Comparison of ENCODE assay signal across 8 cellular contexts in the genomic region with DNA sequence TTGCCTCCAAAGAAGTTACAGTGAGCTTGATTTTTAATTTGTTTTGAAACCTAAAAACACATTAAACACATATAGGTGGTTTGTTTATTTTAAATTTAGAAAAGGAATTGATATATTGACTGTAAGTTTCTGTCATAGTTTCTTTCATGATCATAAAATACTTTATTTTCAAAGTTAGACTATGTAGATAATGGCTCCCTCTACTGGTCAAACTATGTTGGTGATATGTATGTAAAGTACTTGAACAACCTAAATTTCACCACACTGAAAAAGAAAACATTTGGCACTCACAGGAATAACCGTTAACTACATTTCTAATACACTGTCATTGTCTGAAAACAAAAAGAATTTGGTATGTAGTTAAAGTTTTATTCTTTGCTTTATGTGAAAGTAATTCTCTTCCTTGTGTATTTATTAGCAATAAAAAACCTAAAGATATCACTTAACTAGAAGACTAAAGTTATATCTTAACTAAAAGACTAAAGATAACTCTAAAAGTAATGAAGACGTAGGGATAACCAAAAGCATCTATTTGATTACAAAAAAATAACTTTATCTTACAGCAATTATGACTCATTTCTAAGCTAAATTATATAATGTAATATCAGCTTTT.
A peak's percentile ranks its signal among the peaks of the same experiment; 100 is the strongest.
DNase-seq lines count a peak whose midpoint lies in the region; ATAC-seq and TF ChIP-seq lines count a peak whose summit lies in the region.

No MANE protein-coding gene starts in this region.

- peak; percentile 7 to 67 (median 49) for TF ChIP-seq CTCF in heart right ventricle (IDR thresholded peaks at IDR 0.05)
- peak; percentile 30 for TF ChIP-seq CTCF in HL-60 (IDR thresholded peaks at IDR 0.05; ENCODE audit: insufficient read depth, low read length)
- peak in 3 of 4 experiments; percentile 31 to 50 (median 33) for TF ChIP-seq CTCF in prostate gland (IDR thresholded peaks at IDR 0.05)

- no peak for TF ChIP-seq POLR2A in prostate gland (IDR thresholded peaks at IDR 0.05)

- intact Hi-C loops in heart right ventricle (cut with DNase I) (no loop called here), Right ventricle myocardium superior (cut with DNase I) (no loop called here), prostate gland (cut with DNase I) (no loop called here)

- H3K9me3 ChIP-seq in heart right ventricle (peaks cover 0 to 4% (median 0%) of the 10 kb centered on the region in 11 donors), prostate gland (no peaks in the 10 kb centered on the region)

- ATAC-seq in heart right ventricle (no peak), Right ventricle myocardium superior (ENCODE audit: poor library complexity) (no peak)

- H3K27ac ChIP-seq in heart right ventricle (no peak overlapping the region), HL-60 (replicated peaks) (no peak overlapping the region), prostate gland (no peak overlapping the region)

- H3K36me3 ChIP-seq in heart right ventricle: no peaks in the 10 kb centered on the region
- H3K36me3 ChIP-seq in prostate gland: no peaks in the 10 kb centered on the region

- no peak for DNase-seq in heart right ventricle
- no peak for DNase-seq in Right ventricle myocardium superior
- DNase-seq in HL-60 (ENCODE audit: low read depth in 1 of 2, low spot score in 1 of 2): peak in 1 of 2 experiments; percentile 6
- DNase-seq in OCI-M1 (lab: John Stamatoyannopoulos, UW): peak; percentile 64
- DNase-seq in epidermal melanocyte (ENCODE audit: insufficient read length, low spot score): peak; percentile 27
- DNase-seq in prostate gland (ENCODE audit: low spot score): no peak
- no peak for DNase-seq in effector CD8-positive, alpha-beta T cell (lab: John Stamatoyannopoulos, UW)
- DNase-seq in stimulated activated CD4-positive, alpha-beta T cell treated with anti-CD3 and anti-CD28 coated beads, Interleukin-1b, Interleukin-23, amount 100 ng/mL, for 48 hours: no peak

- no peaks in the 10 kb centered on the region for H3K27me3 ChIP-seq in heart right ventricle
- H3K27me3 ChIP-seq in HL-60 (ENCODE audit: insufficient read depth, poor library complexity, severe bottlenecking): no peaks in the 10 kb centered on the region
- no peaks in the 10 kb centered on the region for H3K27me3 ChIP-seq in prostate gland (replicated peaks; ENCODE audit: insufficient read depth)

- H3K4me1 ChIP-seq in heart right ventricle (no peaks in the 10 kb centered on the region), prostate gland (replicated peaks) (no peaks in the 10 kb centered on the region)

- WGBS in heart right ventricle, 2 donors: 11 to 19% methylated on average over 2 of the region's 2 CpGs
- 16% methylated on average over 2 of the region's 2 CpGs for WGBS in prostate gland

- no peak overlapping the region for H3K4me3 ChIP-seq in heart right ventricle
- no peak overlapping the region for H3K4me3 ChIP-seq in HL-60 (replicated peaks; ENCODE audit: insufficient read depth, low read length)
- H3K4me3 ChIP-seq in prostate gland: no peak overlapping the region

Comparison
In these comparisons a context has a peak if more than half of its experiments do, and no peak if none do; other contexts are left out.
1. DNase-seq: peak in OCI-M1 (single experiment) and epidermal melanocyte (single experiment); none in heart right ventricle (0 of 2), Right ventricle myocardium superior (single experiment), prostate gland (single experiment), effector CD8-positive, alpha-beta T cell (single experiment) and stimulated activated CD4-positive, alpha-beta T cell treated with anti-CD3 and anti-CD28 coated beads, Interleukin-1b, Interleukin-23, amount 100 ng/mL, for 48 hours (single experiment).
2. Peak in every context shown above with its lines, with median percentiles within 50 percentile points of each other: CTCF ChIP-seq.